22 cellular contexts compared by ENCODE assay signal in the genomic region with DNA sequence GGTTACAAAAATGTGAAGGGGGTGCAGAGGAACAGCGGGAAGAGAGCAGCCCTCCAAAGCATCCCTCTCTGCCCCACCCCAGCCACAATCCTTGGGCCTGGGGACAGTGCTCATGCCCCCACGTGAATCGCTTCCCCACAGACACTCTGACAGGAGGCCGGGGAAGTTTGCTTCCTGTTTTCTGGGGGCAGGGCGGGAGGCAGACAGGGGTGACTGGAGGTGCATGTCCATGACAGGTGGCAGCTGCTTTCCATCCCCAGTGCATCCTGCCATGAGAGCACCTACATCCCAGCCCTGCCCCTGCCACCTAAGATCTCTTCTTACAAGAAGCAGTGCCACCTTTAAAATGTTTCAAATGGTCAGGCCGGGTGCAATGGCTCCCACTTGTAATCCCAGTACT. TPM values are rescaled to one million over a fixed set of nuclear protein-coding genes. Genes with fewer than 3 reads are reported as not detected.
DNase-seq lines count a peak whose midpoint lies in the region; ATAC-seq and TF ChIP-seq lines count a peak whose summit lies in the region.
"Had no signal": no experiment of that assay in that cellular context is flagged by ENCODE, and none has a peak within 500 bp of the region (broad histone marks: within the 10 kb centered on the region; RNA-seq: fewer than 3 reads in every experiment).

No MANE protein-coding gene starts in this region.

- POLR2A ChIA-PET in OCI-LY7 (lab: Charles Lee), result interaction anchor here (0.9 kb wide), 1 partner anchor 39 kb away, joined by 3 read pairs; no protein-coding TSS in a partner anchor

- H3K4me1 ChIP-seq in OCI-LY7 (ENCODE audit: insufficient read depth, low read length, poor library complexity, severe bottlenecking) (peaks cover 11% of the 10 kb centered on the region), upper lobe of right lung (peaks cover 12% of the 10 kb centered on the region)
- H3K4me1 ChIP-seq: colonic mucosa had no signal

- in situ Hi-C loops in KBM-7 (cut with MboI; ENCODE audit: low pct_unique_long_range_greater_than_20kb, low sequenced_read_pairs), result no loop called here

- no peaks in the 10 kb centered on the region for H3K27me3 ChIP-seq in upper lobe of right lung
- H3K27me3 ChIP-seq: colonic mucosa had no signal

- H2AFZ ChIP-seq in OCI-LY7 (ENCODE audit: low read length), result peak overlapping the region; percentile 76
- H2AFZ ChIP-seq: PC-9 had no signal

- CTCF ChIA-PET in OCI-LY7 (lab: Charles Lee; ENCODE audit: unreplicated experiment), result no interaction called here

- intact Hi-C loops in OCI-LY7 (cut with micrococcal nuclease; ENCODE audit: unreplicated experiment) (no loop called here), upper lobe of right lung (cut with DNase I) (no loop called here)

- DNase-seq in KBM-7, result peak; percentile 72
- peak; percentile 45 for DNase-seq in OCI-LY7 (ENCODE audit: low spot score)
- DNase-seq in germinal center (ENCODE audit: low spot score), result peak; percentile 24
- DNase-seq in upper lobe of right lung, result no peak
- DNase-seq in cortex of kidney (lab: John Stamatoyannopoulos, UW), result no peak
- DNase-seq in HuH-7 (ENCODE audit: low spot score), result no peak
- DNase-seq in HPDE6-E6E7 (ENCODE audit: extremely low spot score), result no peak
- DNase-seq: activated CD4-positive, alpha-beta T cell treated with anti-CD3 and anti-CD28 coated beads, Interleukin-2, amount 50 U/mL, for 48 hours; activated gamma-delta T cell; CD8-positive, alpha-beta T cell; colonic mucosa; H7; kidney glomerular epithelial cell; NCI-H1694 treated with DMSO at 0.1 percent for 48 hours; NCI-H2227 treated with DMSO at 0.1 percent for 48 hours; NCI-H748 treated with DMSO at 0.1 percent for 48 hours; PC-9; SHP77 treated with DMSO at 0.1 percent for 48 hours; stimulated activated CD4-positive, alpha-beta T cell treated with anti-CD3 and anti-CD28 coated beads, Interleukin-4, amount 100 ng/mL, for 4 hours; T-helper 2 cell; trophoblast cell had no signal

- H3K36me3 ChIP-seq in OCI-LY7 (ENCODE audit: insufficient read depth, low read length), result no peaks in the 10 kb centered on the region
- H3K36me3 ChIP-seq in upper lobe of right lung, result no peaks in the 10 kb centered on the region
- H3K36me3 ChIP-seq: colonic mucosa had no signal

- no peaks in the 10 kb centered on the region for H3K79me2 ChIP-seq in OCI-LY7 (ENCODE audit: insufficient read depth, low read depth, low read length)

- BruUV-seq in OCI-LY7 (replicated peaks; lab: Mats Ljungman, UMichigan), result no TSS peak

- peak; percentile 44 for ATAC-seq in upper lobe of right lung
- ATAC-seq: CD8-positive, alpha-beta T cell; WTC11 had no signal

- peak overlapping the region; percentile 36; the same call in 1 of the 2 replicates for H3K4me2 ChIP-seq in OCI-LY7 (ENCODE audit: low read length)
- H3K4me2 ChIP-seq: PC-9 had no signal

- no peaks in the 10 kb centered on the region for H4K20me1 ChIP-seq in OCI-LY7 (ENCODE audit: insufficient read depth, low read length)

- no peak overlapping the region for H3K27ac ChIP-seq in OCI-LY7 (ENCODE audit: low read depth, low read length, poor library complexity, severe bottlenecking)
- H3K27ac ChIP-seq in upper lobe of right lung, result no peak overlapping the region
- H3K27ac ChIP-seq: colonic mucosa, PC-9 had no signal

- H3K9me3 ChIP-seq in OCI-LY7 (ENCODE audit: low read length) (no peaks in the 10 kb centered on the region), upper lobe of right lung (no peaks in the 10 kb centered on the region)
- H3K9me3 ChIP-seq: colonic mucosa had no signal

- H3K9me2 ChIP-seq in OCI-LY7 (ENCODE audit: insufficient read depth, low read length), result no peaks in the 10 kb centered on the region

- H3K4me3 ChIP-seq in OCI-LY7 (ENCODE audit: low read depth, low read length, poor library complexity, severe bottlenecking), result no peak overlapping the region
- no peak overlapping the region for H3K4me3 ChIP-seq in upper lobe of right lung
- H3K4me3 ChIP-seq: colonic mucosa, PC-9 had no signal

- TF ChIP-seq CTCF in OCI-LY7 (conservative IDR thresholded peaks at IDR 0.05; ENCODE audit: low read length), result no peak
- no peak for TF ChIP-seq CTCF in upper lobe of right lung (IDR thresholded peaks at IDR 0.05)

RNA-seq across cellular contexts. Expression of a gene that starts 47.2 kb away (rescaled TPM):
- total RNA-seq in OCI-LY7 (2014; rRNA removed; shearing (Covaris generic)), result 18.1 and 19.9 TPM in 2 replicates
- total RNA-seq in OCI-LY7 (2022) (21.0 and 27.1 TPM in 2 replicates), upper lobe of right lung (51.4 TPM)

Comparison
In these comparisons a context has a peak if more than half of its experiments do, and no peak if none do; other contexts are left out.
1. DNase-seq: peak in KBM-7 (single experiment), OCI-LY7 (single experiment) and germinal center (single experiment); none in upper lobe of right lung (single experiment), cortex of kidney (single experiment), HuH-7 (single experiment) and HPDE6-E6E7 (single experiment).